ENCODE assay signal across 23 cellular contexts in the genomic region with DNA sequence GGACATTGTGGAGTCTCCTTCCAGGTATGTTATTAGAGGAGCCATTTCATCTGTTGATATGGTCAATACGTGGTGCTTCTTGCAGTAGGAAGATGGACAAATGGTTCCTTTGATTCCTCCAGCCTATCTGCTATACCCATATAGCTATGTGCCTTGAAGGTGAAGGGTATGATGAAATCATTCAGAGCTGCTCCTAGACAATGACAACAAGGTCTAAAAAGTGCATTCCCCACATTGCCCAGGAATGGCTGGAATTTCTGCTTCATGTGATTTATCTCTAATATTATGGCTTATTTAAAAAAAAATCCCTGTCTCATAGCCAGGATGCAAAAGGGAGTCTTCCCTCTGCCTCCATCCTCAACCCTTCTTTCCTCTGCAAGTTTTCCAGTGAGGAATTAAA. TPM values are rescaled to one million over a fixed set of nuclear protein-coding genes. Genes with fewer than 3 reads are reported as not detected.
"Had no signal": no experiment of that assay in that cellular context is flagged by ENCODE, and none has a peak within 500 bp of the region (broad histone marks: within the 10 kb centered on the region; RNA-seq: fewer than 3 reads in every experiment).

No MANE protein-coding gene starts in this region.

- H3K36me3 ChIP-seq: esophagus squamous epithelium, neural progenitor cell, ovary, sigmoid colon, spleen, thyroid gland had no signal

- H3K4me3 ChIP-seq: esophagus squamous epithelium, mucosa of descending colon, neural progenitor cell, ovary, sigmoid colon, spleen, thyroid gland had no signal

- H3K9ac ChIP-seq: neural progenitor cell had no signal

- H3K9me3 ChIP-seq: esophagus squamous epithelium, mucosa of descending colon, ovary, sigmoid colon, spleen, thyroid gland had no signal

- H3K27me3 ChIP-seq: neural progenitor cell, ovary, sigmoid colon, thyroid gland had no signal

- DNase-seq: activated CD4-positive, alpha-beta T cell treated with anti-CD3 and anti-CD28 coated beads for 48 hours; activated CD4-positive, CD25-positive, alpha-beta regulatory T cell; activated CD8-positive, alpha-beta T cell treated with anti-CD3 and anti-CD28 coated beads for 36 hours; activated naive CD4-positive, alpha-beta T cell treated with anti-CD3 and anti-CD28 coated beads for 36 hours; activated T-cell treated with anti-CD3 and anti-CD28 coated beads, Interleukin-2, amount 50 U/mL, for 1 hour; dermis blood vessel endothelial cell; effector memory CD4-positive, alpha-beta T cell; esophagus squamous epithelium; foreskin keratinocyte; glutamatergic neuron; left ventricle myocardium superior; mucosa of descending colon; naive B cell; ovary; sigmoid colon; spleen; stimulated activated CD4-positive, alpha-beta T cell treated with anti-CD3 and anti-CD28 coated beads, Interleukin-4, amount 100 ng/mL, for 4 hours; T-helper 1 cell; T-helper 9 cell; thyroid gland had no signal

- H3K4me1 ChIP-seq: foreskin keratinocyte, neural progenitor cell had no signal

- ATAC-seq: activated CD8-positive, alpha-beta T cell treated with anti-CD3 and anti-CD28 coated beads for 36 hours; foreskin keratinocyte; left ventricle myocardium superior; mucosa of descending colon; stimulated activated memory B cell treated with anti-CD40 and anti-IgM and Interleukin-4, amounts not matched to agents 10 μg/mL and 1 μg/mL and 100 μg/mL, for 72 hours had no signal

- H3K4me2 ChIP-seq: neural progenitor cell had no signal

- H2AFZ ChIP-seq: neural progenitor cell had no signal

- H3K27ac ChIP-seq: foreskin keratinocyte, neural progenitor cell, ovary, thyroid gland had no signal

RNA-seq across cellular contexts. Expression of gene DAAM2, which starts 14.1 kb away (rescaled TPM):
- total RNA-seq: activated CD8-positive, alpha-beta T cell treated with anti-CD3 and anti-CD28 coated beads for 36 hours; activated naive CD4-positive, alpha-beta T cell treated with anti-CD3 and anti-CD28 coated beads for 36 hours; activated T-helper 2 cell treated with anti-CD3 and anti-CD28 coated beads, Interferon-gamma antibody, Interleukin-2, Interleukin-4, amounts not matched to agents 10 μg/mL and 5 μg/mL and 100 μg/mL, durations not matched to agents 14 hours and 24 hours and 36 hours had no signal
- polyA plus RNA-seq: foreskin keratinocyte had no signal
